In the genomic region with DNA sequence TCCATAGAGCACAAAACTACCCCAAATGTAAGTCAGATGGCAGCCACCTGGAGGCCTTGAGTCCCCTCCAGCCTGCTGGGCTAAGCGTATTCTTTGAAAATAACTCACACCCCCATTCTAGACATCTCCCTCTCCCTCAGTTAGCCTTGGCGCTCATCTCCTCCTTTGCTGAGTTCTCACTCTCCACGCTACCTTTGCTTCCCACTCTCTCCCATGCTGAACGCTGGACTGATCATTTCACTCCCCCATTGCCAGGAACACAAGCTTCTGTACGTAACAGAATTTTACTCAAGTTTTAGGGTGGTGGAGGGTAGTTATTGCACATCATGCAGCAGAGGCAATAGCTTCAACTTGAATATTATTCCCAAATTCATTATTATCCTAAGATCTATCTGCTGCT, we compare ENCODE assay signal across 23 cellular contexts. TPM values are rescaled to one million over a fixed set of nuclear protein-coding genes. Genes with fewer than 3 reads are reported as not detected.
"Had no signal": no experiment of that assay in that cellular context is flagged by ENCODE, and none has a peak within 500 bp of the region (broad histone marks: within the 10 kb centered on the region; RNA-seq: fewer than 3 reads in every experiment).

No MANE protein-coding gene starts in this region.

- H3K4me1 ChIP-seq: SJSA1 had no signal

- H3K9me3 ChIP-seq: SJSA1 had no signal

- H3K36me3 ChIP-seq: SJSA1 had no signal

- H3K27ac ChIP-seq: HL-60, KMS-11, SJSA1, SK-N-MC had no signal

- DNase-seq: Kasumi-1, MM.1S, NCI-H1092 treated with DMSO at 0.1 percent for 48 hours, NCI-H1436, NCI-H187, NCI-H2029 treated with DMSO at 0.1 percent for 48 hours, NCI-H2171 treated with DMSO at 0.1 percent for 48 hours, NCI-H345, NCI-H446 treated with DMSO at 0.1 percent for 48 hours, NCI-H510A treated with DMSO at 0.1 percent for 48 hours, NCI-H526 treated with DMSO at 0.1 percent for 48 hours, NCI-H774, Right ventricle myocardium superior, RPMI8226, SIG-M5 had no signal

- H3K9ac ChIP-seq: KMS-11 had no signal

- H3K4me3 Mint-ChIP-seq: IgD-negative memory B cell had no signal

- H3K4me3 ChIP-seq: K562, SJSA1, SK-N-MC had no signal

- FAIRE-seq: HTR-8/SVneo, K562, RCC 7860 had no signal

- H3K27me3 ChIP-seq: SJSA1 had no signal

- H3K4me2 ChIP-seq: KMS-11 had no signal

RNA-seq across cellular contexts. Expression of a gene that starts 47.5 kb away (rescaled TPM):
- total RNA-seq: K562, SJSA1 had no signal
